ENCODE assay signal across 29 cellular contexts in the genomic region with DNA sequence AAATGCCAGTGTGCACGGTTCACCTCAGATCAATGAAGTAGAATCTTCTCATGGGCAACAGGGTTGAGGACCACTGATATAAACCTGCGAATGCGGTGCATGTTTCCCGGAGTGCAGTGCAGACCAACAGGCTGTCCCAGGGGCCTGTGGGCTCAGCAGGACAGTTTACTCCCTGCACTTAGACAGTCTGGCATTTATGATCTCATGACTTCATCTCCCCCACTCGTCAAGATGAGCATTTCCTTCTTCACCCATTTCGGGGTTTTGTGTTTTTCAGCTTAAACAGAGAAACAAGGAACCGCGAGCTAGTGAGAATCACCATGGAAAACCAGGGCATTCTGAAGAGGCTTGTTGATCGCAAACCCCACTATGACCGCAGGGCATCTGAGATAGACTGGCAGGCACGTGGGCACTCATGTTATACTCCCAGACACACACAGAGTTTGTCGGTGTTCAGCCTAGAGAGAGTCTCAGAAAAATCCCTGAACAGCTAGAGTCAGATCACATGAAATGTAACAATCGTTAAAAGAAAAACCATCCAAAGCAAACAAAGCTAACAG. TPM values are rescaled to one million over a fixed set of nuclear protein-coding genes. Genes with fewer than 3 reads are reported as not detected.
"Had no signal": no experiment of that assay in that cellular context is flagged by ENCODE, and none has a peak within 500 bp of the region (broad histone marks: within the 10 kb centered on the region; RNA-seq: fewer than 3 reads in every experiment).

No MANE protein-coding gene starts in this region.

- H2AFZ ChIP-seq: neural progenitor cell had no signal

- H3K9ac ChIP-seq: neural progenitor cell had no signal

- H3K27ac Mint-ChIP-seq: activated CD4-positive, alpha-beta T cell treated with anti-CD3 and anti-CD28 coated beads for 36 hours; activated naive CD4-positive, alpha-beta T cell treated with anti-CD3 and anti-CD28 coated beads, Interleukin-2, amount 50 U/mL, for 72 hours; activated T-cell treated with anti-CD3 and anti-CD28 coated beads, Interleukin-2, amount 50 U/mL, for 24 hours; activated T-helper 17 cell treated with anti-CD3 and anti-CD28 coated beads, Interleukin-2, amount 50 U/mL, for 72 hours; mesothelial cell of epicardium; naive thymus-derived CD8-positive, alpha-beta T cell; neural progenitor cell; type B pancreatic cell; WTC11 had no signal

- H3K4me3 Mint-ChIP-seq: activated CD4-positive, alpha-beta T cell treated with anti-CD3 and anti-CD28 coated beads for 36 hours; activated T-cell treated with anti-CD3 and anti-CD28 coated beads, Interleukin-2, amount 50 U/mL, for 24 hours; activated T-helper 17 cell treated with anti-CD3 and anti-CD28 coated beads, Interleukin-2, amount 50 U/mL, for 72 hours; mesothelial cell of epicardium; naive thymus-derived CD8-positive, alpha-beta T cell; neural progenitor cell; type B pancreatic cell; WTC11 had no signal

- H3K27ac ChIP-seq: adrenal gland, ascending aorta, gastrocnemius medialis, left ventricle myocardium inferior, neural progenitor cell, prostate gland, thoracic aorta had no signal

- ATAC-seq: activated CD4-positive, alpha-beta T cell treated with anti-CD3 and anti-CD28 coated beads for 36 hours; activated naive CD4-positive, alpha-beta T cell treated with anti-CD3 and anti-CD28 coated beads, Interleukin-2, amount 50 U/mL, for 72 hours; activated T-helper 17 cell treated with anti-CD3 and anti-CD28 coated beads, Interleukin-2, amount 50 U/mL, for 72 hours; esophagus mucosa; gastrocnemius medialis; naive thymus-derived CD8-positive, alpha-beta T cell; WTC11 had no signal

- H3K4me1 ChIP-seq: ascending aorta, prostate gland had no signal

- H3K36me3 ChIP-seq: adrenal gland, ascending aorta, gastrocnemius medialis, left ventricle myocardium inferior, neural progenitor cell, prostate gland, spleen, thoracic aorta had no signal

- H3K9me3 Mint-ChIP-seq: activated naive CD4-positive, alpha-beta T cell treated with anti-CD3 and anti-CD28 coated beads, Interleukin-2, amount 50 U/mL, for 72 hours; activated T-cell treated with anti-CD3 and anti-CD28 coated beads, Interleukin-2, amount 50 U/mL, for 24 hours; activated T-helper 17 cell treated with anti-CD3 and anti-CD28 coated beads, Interleukin-2, amount 50 U/mL, for 72 hours; mesothelial cell of epicardium; naive thymus-derived CD8-positive, alpha-beta T cell; neural progenitor cell; type B pancreatic cell; WTC11 had no signal

- H3K4me3 ChIP-seq: adrenal gland, ascending aorta, gastrocnemius medialis, left ventricle myocardium inferior, neural progenitor cell, prostate gland, spleen, thoracic aorta had no signal

- H3K27me3 ChIP-seq: adrenal gland, ascending aorta, gastrocnemius medialis had no signal

- H3K36me3 Mint-ChIP-seq: mesothelial cell of epicardium; naive thymus-derived CD8-positive, alpha-beta T cell; neural progenitor cell; type B pancreatic cell; WTC11 had no signal

- H3K4me2 ChIP-seq: neural progenitor cell had no signal

- H3K9me3 ChIP-seq: adrenal gland, ascending aorta, gastrocnemius medialis, left ventricle myocardium inferior, prostate gland, spleen, thoracic aorta had no signal

- DNase-seq: activated CD4-positive, alpha-beta T cell treated with anti-CD3 and anti-CD28 coated beads for 36 hours; activated CD4-positive, alpha-beta T cell treated with anti-CD3 and anti-CD28 coated beads, Interleukin-2, amount 50 U/mL, for 4 hours; activated CD8-positive, alpha-beta memory T cell treated with anti-CD3 and anti-CD28 coated beads for 24 hours; activated CD8-positive, alpha-beta memory T cell treated with anti-CD3 and anti-CD28 coated beads, Interleukin-2, amount 50 U/mL, for 4 hours; activated T-cell treated with anti-CD3 and anti-CD28 coated beads, Interleukin-2, amount 50 U/mL, for 24 hours; adrenal gland; central memory CD4-positive, alpha-beta T cell; effector memory CD4-positive, alpha-beta T cell; gastrocnemius medialis; hypothalamus; left ventricle myocardium inferior; naive thymus-derived CD8-positive, alpha-beta T cell; spleen; stimulated activated CD4-positive, alpha-beta T cell treated with anti-CD3 and anti-CD28 coated beads, Interleukin-4, amount 100 ng/mL, for 1 hour; stimulated activated naive CD4-positive, alpha-beta T cell; T-helper 9 cell had no signal

RNA-seq across cellular contexts. Expression of a gene that starts 2.7 kb away (rescaled TPM):
- total RNA-seq: activated CD4-positive, alpha-beta T cell treated with anti-CD3 and anti-CD28 coated beads for 36 hours; activated naive CD4-positive, alpha-beta T cell treated with anti-CD3 and anti-CD28 coated beads, Interleukin-2, amount 50 U/mL, for 72 hours; activated T-helper 17 cell treated with anti-CD3 and anti-CD28 coated beads, Interleukin-2, amount 50 U/mL, for 72 hours; ascending aorta; dermis microvascular lymphatic vessel endothelial cell; esophagus mucosa; gastrocnemius medialis; lung microvascular endothelial cell; mesothelial cell of epicardium; naive thymus-derived CD8-positive, alpha-beta T cell; thoracic aorta had no signal
- polyA plus RNA-seq: adrenal gland; naive thymus-derived CD8-positive, alpha-beta T cell had no signal

RNA-seq across cellular contexts. Expression of a gene that starts 24.4 kb away (rescaled TPM):
- total RNA-seq: activated CD4-positive, alpha-beta T cell treated with anti-CD3 and anti-CD28 coated beads for 36 hours; activated naive CD4-positive, alpha-beta T cell treated with anti-CD3 and anti-CD28 coated beads, Interleukin-2, amount 50 U/mL, for 72 hours; activated T-helper 17 cell treated with anti-CD3 and anti-CD28 coated beads, Interleukin-2, amount 50 U/mL, for 72 hours; adrenal gland; dermis microvascular lymphatic vessel endothelial cell; esophagus mucosa; gastrocnemius medialis; lung microvascular endothelial cell; naive thymus-derived CD8-positive, alpha-beta T cell; omental fat pad; spleen had no signal
- polyA plus RNA-seq: adrenal gland; naive thymus-derived CD8-positive, alpha-beta T cell had no signal

RNA-seq across cellular contexts. Expression of a gene that starts 50.0 kb away (rescaled TPM):
- polyA plus RNA-seq: naive thymus-derived CD8-positive, alpha-beta T cell had no signal
